Comparison of ENCODE assay signal across 1 cellular context in the genomic region with DNA sequence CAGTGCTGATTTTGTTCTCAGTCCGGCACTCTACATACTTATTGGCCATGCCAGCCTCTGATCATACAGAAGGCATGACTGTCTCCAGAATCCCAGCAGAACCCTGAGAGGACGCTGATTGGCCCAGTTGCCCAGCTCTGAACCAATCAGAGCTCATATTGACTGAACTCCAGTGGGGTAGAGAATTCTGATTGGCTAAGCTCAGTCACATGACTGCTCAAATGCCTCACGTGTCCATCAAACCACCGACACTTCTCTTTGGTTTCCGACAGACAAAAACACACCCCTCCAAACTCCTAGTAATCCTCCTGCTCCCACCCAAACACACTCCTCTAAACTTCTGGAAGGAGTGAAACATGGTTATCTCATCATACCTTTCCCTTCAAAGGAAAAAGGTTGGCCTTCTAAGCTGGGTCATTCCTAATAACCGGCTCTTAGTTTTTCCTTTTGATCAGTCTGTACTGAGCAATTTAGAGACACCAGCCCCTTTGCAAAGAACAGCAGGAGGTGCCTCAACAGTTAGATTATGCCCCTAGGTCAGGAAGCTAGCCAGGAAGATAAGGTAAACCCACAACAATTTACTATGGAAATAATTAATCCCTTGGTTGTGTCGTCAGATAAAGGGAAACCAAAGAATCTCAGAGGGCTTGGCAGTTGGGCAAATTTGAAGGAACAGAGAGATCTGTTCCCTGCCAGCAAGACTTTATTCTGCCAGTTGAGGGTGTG.
TF ChIP-seq lines count a peak whose summit lies in the region.

No MANE protein-coding gene starts in this region.

TF ChIP-seq in HEK293, 187 proteins besides CTCF, POLR2A, EP300 and RAD21 (continued from another document):
- TF ChIP-seq KLF16 (tag by site-specific recombination; IDR thresholded peaks at IDR 0.05) (no peak), ZNF350 (tag by site-specific recombination; IDR thresholded peaks at IDR 0.05) (no peak)
